Comparison of ENCODE assay signal across 8 cellular contexts in genomic region chr1:161037661-161038522, GRCh38. TPM values are rescaled to one million over a fixed set of nuclear protein-coding genes. Genes with fewer than 3 reads are reported as not detected.
DNase-seq lines count a peak whose midpoint lies in the region; ATAC-seq, FAIRE-seq and TF ChIP-seq lines count a peak whose summit lies in the region.

No MANE protein-coding gene starts in this region.

- peak overlapping the region; percentile 68 for H3K4me3 ChIP-seq in left ventricle myocardium inferior
- H3K4me3 ChIP-seq in skeletal muscle cell (ENCODE audit: low read depth, low read length): peak overlapping the region; percentile 55

- H3K27me3 Mint-ChIP-seq in T-helper 17 cell: no peaks in the 10 kb centered on the region

- H3K4me1 Mint-ChIP-seq in T-helper 17 cell: peaks cover 34% of the 10 kb centered on the region

- H3K27ac Mint-ChIP-seq in T-helper 17 cell: peak overlapping the region; percentile 89

- intact Hi-C loops in left ventricle myocardium inferior (cut with micrococcal nuclease): no loop called here

- DNase-seq in T-helper 17 cell (no peak), left ventricle myocardium inferior (no peak), skeletal muscle cell (ENCODE audit: low read depth) (no peak), NOMO-1 treated with dmso at 0.1 percent for 144 hours (lab: John Stamatoyannopoulos, UW; ENCODE audit: unreplicated experiment) (no peak), frontal cortex (ENCODE audit: low spot score in 2 of 2) (no peak)
- DNase-seq in stimulated activated CD4-positive, alpha-beta T cell treated with anti-CD3 and anti-CD28 coated beads, Interleukin-4, amount 100 ng/mL, for 24 hours: no peak

- H3K4me3 Mint-ChIP-seq in T-helper 17 cell: peak overlapping the region; percentile 92

- no peak for TF ChIP-seq CTCF in left ventricle myocardium inferior (IDR thresholded peaks at IDR 0.05; ENCODE audit: borderline replicate concordance)

- peaks cover 46% of the 10 kb centered on the region for H3K36me3 ChIP-seq in left ventricle myocardium inferior

- ATAC-seq in GM21447 (IDR thresholded peaks at IDR 0.05; ENCODE audit: unreplicated experiment): peak; percentile 23
- ATAC-seq in T-helper 17 cell: no peak
- no peak for ATAC-seq in GM21515 (IDR thresholded peaks at IDR 0.05; ENCODE audit: unreplicated experiment)

- peaks cover 19% of the 10 kb centered on the region for H3K4me1 ChIP-seq in left ventricle myocardium inferior

- H3K36me3 Mint-ChIP-seq in T-helper 17 cell (ENCODE audit: low read depth): peaks cover 4% of the 10 kb centered on the region

- no peak overlapping the region for H3K27ac ChIP-seq in left ventricle myocardium inferior (replicated peaks)

- no peak for FAIRE-seq in frontal cortex (lab: Jason Lieb, UNC)

- no peaks in the 10 kb centered on the region for H3K27me3 ChIP-seq in left ventricle myocardium inferior (ENCODE audit: low read depth)

- H3K9me3 ChIP-seq in T-helper 17 cell (ENCODE audit: control insufficient read depth, low read length, poor library complexity, severe bottlenecking) (no peaks in the 10 kb centered on the region), left ventricle myocardium inferior (replicated peaks) (no peaks in the 10 kb centered on the region)

RNA-seq across cellular contexts. Expression of gene TSTD1, which starts 0.9 kb away (rescaled TPM):
- total RNA-seq in T-helper 17 cell (10 to 100 TPM; 45.5 to 45.7 TPM), left ventricle myocardium inferior (13.4 TPM), frontal cortex (32.6 TPM)

RNA-seq across cellular contexts. Expression of gene USF1, which starts 7.9 kb away (rescaled TPM):
- total RNA-seq in T-helper 17 cell (10 to 100 TPM; 80.6 to 85.4 TPM), left ventricle myocardium inferior (31.7 TPM), frontal cortex (186 TPM)

RNA-seq across cellular contexts. Expression of gene F11R, which starts 16.9 kb away (rescaled TPM):
- 10 to 100 TPM; 13.5 to 23.6 TPM for total RNA-seq in T-helper 17 cell
- total RNA-seq in left ventricle myocardium inferior: 8.3 TPM
- 9.4 TPM for total RNA-seq in frontal cortex

RNA-seq across cellular contexts. Expression of gene ARHGAP30, which starts 31.8 kb away (rescaled TPM):
- 100 to 1,000 TPM; 156 to 189 TPM for total RNA-seq in T-helper 17 cell
- total RNA-seq in left ventricle myocardium inferior: 2.4 TPM
- total RNA-seq in frontal cortex: 0.82 TPM

RNA-seq across cellular contexts. Expression of gene NECTIN4, which starts 51.5 kb away (rescaled TPM):
- total RNA-seq in T-helper 17 cell: not detected
- total RNA-seq in left ventricle myocardium inferior: not detected
- not detected for total RNA-seq in frontal cortex
